8 cellular contexts compared by ENCODE assay signal in genomic region chr7:6447589-6448210, GRCh38. TPM values are rescaled to one million over a fixed set of nuclear protein-coding genes. Genes with fewer than 3 reads are reported as not detected.
DNase-seq lines count a peak whose midpoint lies in the region; ATAC-seq, FAIRE-seq and TF ChIP-seq lines count a peak whose summit lies in the region.

Gene DAGLB, minus strand, starts transcription at chr7:6447954. Its CDS starts 112 bp downstream, at chr7:6447842.

- H3K4me3 Mint-ChIP-seq in activated T-helper 17 cell treated with anti-CD3 and anti-CD28 coated beads, Interleukin-2, amount 50 U/mL, for 72 hours = peak within 1 kb of the TSS; percentile 93
- peak within 1 kb of the TSS; percentile 92 to 99 (median 96) for H3K4me3 Mint-ChIP-seq in naive thymus-derived CD4-positive, alpha-beta T cell
- peak within 1 kb of the TSS; percentile 85 for H3K4me3 Mint-ChIP-seq in stimulated activated memory B cell treated with anti-CD40 and anti-IgM and Interleukin-4, amounts not matched to agents 10 μg/mL and 1 μg/mL and 100 μg/mL, for 72 hours

- peak within 1 kb of the TSS; percentile 97 for H3K9ac ChIP-seq in fibroblast of lung (ENCODE audit: insufficient read depth, low read length)

- peak; percentile 95 for TF ChIP-seq POLR2A in H54 (IDR thresholded peaks at IDR 0.05; ENCODE audit: low read depth, low read length)

- H3K36me3 Mint-ChIP-seq in activated T-helper 17 cell treated with anti-CD3 and anti-CD28 coated beads, Interleukin-2, amount 50 U/mL, for 72 hours (ENCODE audit: low read depth) = peaks cover 37% of the 10 kb centered on the region
- peaks cover 5 to 19% (median 16%) of the 10 kb centered on the region in 5 donors for H3K36me3 Mint-ChIP-seq in naive thymus-derived CD4-positive, alpha-beta T cell
- peaks cover 23% of the 10 kb centered on the region for H3K36me3 Mint-ChIP-seq in stimulated activated memory B cell treated with anti-CD40 and anti-IgM and Interleukin-4, amounts not matched to agents 10 μg/mL and 1 μg/mL and 100 μg/mL, for 72 hours

- no peaks in the 10 kb centered on the region for H3K9me3 ChIP-seq in fibroblast of lung (ENCODE audit: control insufficient read depth, insufficient read depth, low read depth, low read length)
- H3K9me3 ChIP-seq in naive thymus-derived CD4-positive, alpha-beta T cell (ENCODE audit: control insufficient read depth in 2 of 3, low read length in 3 of 3) = no peaks in the 10 kb centered on the region

- FAIRE-seq in H54 (lab: Jason Lieb, UNC) = no peak

- no peaks in the 10 kb centered on the region for H4K20me1 ChIP-seq in fibroblast of lung (ENCODE audit: control insufficient read depth, extremely low read depth, insufficient read depth, low read length)

- H3K4me1 ChIP-seq in fibroblast of lung (ENCODE audit: control insufficient read depth, extremely low read depth, insufficient read depth, low read length) = peaks cover 13% of the 10 kb centered on the region
- H3K4me1 ChIP-seq in naive thymus-derived CD4-positive, alpha-beta T cell (ENCODE audit: control insufficient read depth in 2 of 2, insufficient read depth in 2 of 2, low read length in 2 of 2) = peaks cover 8 to 16% of the 10 kb centered on the region in 2 donors

- H3K4me3 ChIP-seq in fibroblast of lung (replicated peaks in 1 of 4; ENCODE audit: control extremely low read depth in 1 of 4, insufficient read depth in 1 of 4, low read depth in 3 of 4, low read length in 4 of 4) = peak within 1 kb of the TSS; percentile 76 to 100 (median 99)
- H3K4me3 ChIP-seq in naive thymus-derived CD4-positive, alpha-beta T cell (ENCODE audit: low read length) = peak within 1 kb of the TSS; percentile 87

- POLR2A ChIA-PET in RWPE1 (lab: Yijun Ruan, JAX; ENCODE audit: low non-redundant PET) = interaction anchor here (0.5 to 0.7 kb wide), 3 partner anchors 14 to 282 kb away, joined by 3 to 10 read pairs (median 3); no protein-coding TSS in a partner anchor
- POLR2A ChIA-PET in naive thymus-derived CD4-positive, alpha-beta T cell (lab: Charles Lee) = interaction anchor here (0.5 to 4.4 kb wide), 10 partner anchors 10 to 1691 kb away, joined by 3 to 46 read pairs (median 3); no protein-coding TSS in a partner anchor

- H2AFZ ChIP-seq in fibroblast of lung (ENCODE audit: low read length) = peak within 1 kb of the TSS; percentile 80

- H3K9me3 Mint-ChIP-seq in activated T-helper 17 cell treated with anti-CD3 and anti-CD28 coated beads, Interleukin-2, amount 50 U/mL, for 72 hours = no peaks in the 10 kb centered on the region
- H3K9me3 Mint-ChIP-seq in naive thymus-derived CD4-positive, alpha-beta T cell = peaks cover 0 to 6% (median 0%) of the 10 kb centered on the region in 11 donors
- H3K9me3 Mint-ChIP-seq in stimulated activated memory B cell treated with anti-CD40 and anti-IgM and Interleukin-4, amounts not matched to agents 10 μg/mL and 1 μg/mL and 100 μg/mL, for 72 hours = no peaks in the 10 kb centered on the region

- peak within 1 kb of the TSS; percentile 96 for H3K27ac ChIP-seq in RWPE1
- H3K27ac ChIP-seq in fibroblast of lung (ENCODE audit: insufficient read depth, low read length) = peak within 1 kb of the TSS; percentile 95
- peak within 1 kb of the TSS; percentile 80 for H3K27ac ChIP-seq in naive thymus-derived CD4-positive, alpha-beta T cell (ENCODE audit: low read depth, low read length)

- H3K27ac Mint-ChIP-seq in activated T-helper 17 cell treated with anti-CD3 and anti-CD28 coated beads, Interleukin-2, amount 50 U/mL, for 72 hours = peak within 1 kb of the TSS; percentile 94
- H3K27ac Mint-ChIP-seq in naive thymus-derived CD4-positive, alpha-beta T cell = peak within 1 kb of the TSS; percentile 95 to 98 (median 95)
- peak within 1 kb of the TSS; percentile 94 for H3K27ac Mint-ChIP-seq in stimulated activated memory B cell treated with anti-CD40 and anti-IgM and Interleukin-4, amounts not matched to agents 10 μg/mL and 1 μg/mL and 100 μg/mL, for 72 hours

- TF ChIP-seq CTCF in RWPE1 (conservative IDR thresholded peaks at IDR 0.05; ENCODE audit: low read depth) (no peak), fibroblast of lung (conservative IDR thresholded peaks at IDR 0.05 in 1 of 2, IDR thresholded peaks at IDR 0.05 in 1 of 2; ENCODE audit: low read depth in 1 of 2, low read length in 2 of 2) (no peak)

- peaks cover 2% of the 10 kb centered on the region for H3K36me3 ChIP-seq in fibroblast of lung (ENCODE audit: control insufficient read depth, insufficient read depth, low read length)
- peaks cover 0 to 29% (median 4%) of the 10 kb centered on the region in 3 experiments for H3K36me3 ChIP-seq in naive thymus-derived CD4-positive, alpha-beta T cell (ENCODE audit: control insufficient read depth in 2 of 3, insufficient read depth in 3 of 3, low read length in 3 of 3)

- intact Hi-C loops in naive thymus-derived CD4-positive, alpha-beta T cell (cut with micrococcal nuclease) = loop anchor here (1.0 to 5.0 kb wide), 6 partner anchors 12 to 1193 kb away; partner anchors contain the start of genes AIMP2 (in 1 of the 2), C1GALT1 (in 1 of the 2), PMS2 (in 1 of the 2) and UMAD1 (in 1 of the 2)

- H3K27me3 Mint-ChIP-seq in activated T-helper 17 cell treated with anti-CD3 and anti-CD28 coated beads, Interleukin-2, amount 50 U/mL, for 72 hours = no peaks in the 10 kb centered on the region
- H3K27me3 Mint-ChIP-seq in naive thymus-derived CD4-positive, alpha-beta T cell = peaks cover 0 to 3% (median 0%) of the 10 kb centered on the region in 5 donors
- no peaks in the 10 kb centered on the region for H3K27me3 Mint-ChIP-seq in stimulated activated memory B cell treated with anti-CD40 and anti-IgM and Interleukin-4, amounts not matched to agents 10 μg/mL and 1 μg/mL and 100 μg/mL, for 72 hours

- ATAC-seq in activated T-helper 17 cell treated with anti-CD3 and anti-CD28 coated beads, Interleukin-2, amount 50 U/mL, for 72 hours (replicated peaks) = peak; percentile 90
- peak; percentile 87 for ATAC-seq in naive thymus-derived CD4-positive, alpha-beta T cell
- peak; percentile 94 for ATAC-seq in stimulated activated memory B cell treated with anti-CD40 and anti-IgM and Interleukin-4, amounts not matched to agents 10 μg/mL and 1 μg/mL and 100 μg/mL, for 72 hours

- CTCF ChIA-PET in RWPE1 (lab: Yijun Ruan, JAX) = interaction anchor here (0.7 kb wide), 1 partner anchor 284 kb away, joined by 3 read pairs; no protein-coding TSS in a partner anchor
- CTCF ChIA-PET in naive thymus-derived CD4-positive, alpha-beta T cell (lab: Charles Lee) = interaction anchor here (0.7 to 2.3 kb wide), 2 partner anchors 10 to 13 kb away, joined by 3 to 12 read pairs; no protein-coding TSS in a partner anchor

- peak within 1 kb of the TSS; percentile 67 for H3K4me2 ChIP-seq in fibroblast of lung (ENCODE audit: extremely low read depth, insufficient read depth, low read length)

- peak; percentile 92 for DNase-seq in EH (ENCODE audit: low read depth)
- peak; percentile 90 for DNase-seq in H54 (ENCODE audit: insufficient read length, low spot score)
- DNase-seq in LoVo (ENCODE audit: low spot score) = peak; percentile 100
- DNase-seq in RWPE1 (ENCODE audit: low spot score) = peak; percentile 98
- peak; percentile 77 to 91 for DNase-seq in fibroblast of lung (ENCODE audit: low read depth in 2 of 2)
- peak; percentile 94 to 99 (median 97) for DNase-seq in naive thymus-derived CD4-positive, alpha-beta T cell

- H3K4me1 Mint-ChIP-seq in activated T-helper 17 cell treated with anti-CD3 and anti-CD28 coated beads, Interleukin-2, amount 50 U/mL, for 72 hours = peaks cover 6% of the 10 kb centered on the region
- H3K4me1 Mint-ChIP-seq in naive thymus-derived CD4-positive, alpha-beta T cell = peaks cover 27 to 51% (median 40%) of the 10 kb centered on the region in 7 donors
- H3K4me1 Mint-ChIP-seq in stimulated activated memory B cell treated with anti-CD40 and anti-IgM and Interleukin-4, amounts not matched to agents 10 μg/mL and 1 μg/mL and 100 μg/mL, for 72 hours = peaks cover 39% of the 10 kb centered on the region

- H3K79me2 ChIP-seq in fibroblast of lung (ENCODE audit: control insufficient read depth, insufficient read depth, low read length) = peaks cover 29% of the 10 kb centered on the region

- no peaks in the 10 kb centered on the region for H3K27me3 ChIP-seq in fibroblast of lung (ENCODE audit: control insufficient read depth, insufficient read depth, low read length)
- no peaks in the 10 kb centered on the region for H3K27me3 ChIP-seq in naive thymus-derived CD4-positive, alpha-beta T cell (ENCODE audit: control insufficient read depth in 2 of 2, insufficient read depth in 2 of 2, low read length in 2 of 2)

RNA-seq across cellular contexts. Expression of gene DAGLB, which starts in this region (rescaled TPM):
- 10 to 100 TPM; 15.0 to 22.7 TPM for total RNA-seq in activated T-helper 17 cell treated with anti-CD3 and anti-CD28 coated beads, Interleukin-2, amount 50 U/mL, for 72 hours
- 12.1 and 22.6 TPM in 2 replicates for total RNA-seq in fibroblast of lung
- 14.5 and 17.3 TPM in 2 replicates for polyA plus RNA-seq in fibroblast of lung
- 13.7 and 15.3 TPM in 2 replicates for polyA plus RNA-seq in fibroblast of lung (2012)
- polyA minus RNA-seq in fibroblast of lung (ENCODE audit: low replicate concordance) = 29.7 and 34.1 TPM in 2 replicates
- 10 to 100 TPM; 20.6 to 44.3 (median 39.8) TPM for total RNA-seq in naive thymus-derived CD4-positive, alpha-beta T cell
- polyA plus RNA-seq in naive thymus-derived CD4-positive, alpha-beta T cell = 10 to 100 TPM; 10.5 to 21.8 TPM

Comparison
In these comparisons a context has a peak if more than half of its experiments do, and no peak if none do; other contexts are left out.
1. Peak in every context shown above with its lines: DNase-seq, ATAC-seq, H3K4me3 ChIP-seq and H3K27ac ChIP-seq.